Comparison of ENCODE assay signal across 1 cellular context in genomic region chr1:218492840-218493239, GRCh38.
TF ChIP-seq lines count a peak whose summit lies in the region.

No MANE protein-coding gene starts in this region.

TF ChIP-seq in IMR-90, 13 proteins besides CTCF, POLR2A, EP300 and RAD21 (continued from another document):
- TF ChIP-seq CEBPB (IDR thresholded peaks at IDR 0.05; ENCODE audit: low read depth, low read length) (no peak), MXI1 (IDR thresholded peaks at IDR 0.05; ENCODE audit: borderline replicate concordance, low read depth, low read length) (no peak)
